ENCODE assay signal across 14 cellular contexts in the genomic region with DNA sequence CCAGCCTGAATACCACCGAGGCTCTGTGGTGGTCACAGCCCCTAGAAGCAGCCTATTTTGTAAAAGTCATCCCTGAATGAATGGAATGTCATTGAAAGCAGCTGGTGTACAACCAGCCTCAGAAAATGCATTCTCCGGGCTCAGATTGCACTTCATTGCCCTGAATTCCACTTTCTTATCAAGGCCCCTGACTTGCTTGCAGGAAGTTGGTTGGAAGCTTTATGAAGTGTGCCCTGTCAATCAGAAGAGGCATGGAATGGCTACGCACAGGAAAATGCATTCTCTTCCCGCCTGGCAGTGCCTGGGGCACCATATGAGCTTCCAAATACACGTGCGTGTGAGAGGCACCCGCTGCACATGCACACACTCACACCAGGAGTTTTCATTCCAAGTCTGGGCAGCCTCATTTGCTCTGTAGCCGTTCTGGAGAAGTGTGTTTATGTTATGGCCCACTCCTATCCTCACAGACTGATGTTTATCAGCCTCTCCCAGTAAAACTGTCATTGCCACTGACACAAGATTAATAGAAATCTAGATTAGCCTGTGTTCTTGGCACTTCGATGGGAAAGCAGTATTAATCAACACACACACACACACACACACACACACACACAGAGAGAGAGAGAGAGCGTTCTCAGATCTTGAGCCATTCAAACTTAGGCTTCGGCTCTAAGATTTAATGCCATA.
DNase-seq lines count a peak whose midpoint lies in the region; ATAC-seq and TF ChIP-seq lines count a peak whose summit lies in the region.
"Had no signal": no experiment of that assay in that cellular context is flagged by ENCODE, and none has a peak within 500 bp of the region (broad histone marks: within the 10 kb centered on the region; RNA-seq: fewer than 3 reads in every experiment).

No MANE protein-coding gene starts in this region.

- H3K4me3 Mint-ChIP-seq in GM23338 (no peak overlapping the region), progenitor cell of endocrine pancreas (ENCODE audit: low read depth) (no peak overlapping the region)
- H3K4me3 Mint-ChIP-seq: activated naive CD8-positive, alpha-beta T cell had no signal

- intact Hi-C loops in left ventricle myocardium inferior (cut with micrococcal nuclease) (no loop called here), OCI-LY7 (cut with micrococcal nuclease; ENCODE audit: unreplicated experiment) (no loop called here)

- 0 out of 2 replicates have a peak, but pooled peaks cover 2% of the 10 kb centered on the region for H3K79me2 ChIP-seq in GM23338 (replicated peaks; ENCODE audit: insufficient read depth)
- no peaks in the 10 kb centered on the region for H3K79me2 ChIP-seq in OCI-LY7 (ENCODE audit: insufficient read depth, low read depth, low read length)

- H3K9me3 Mint-ChIP-seq in GM23338: no peaks in the 10 kb centered on the region
- no peaks in the 10 kb centered on the region for H3K9me3 Mint-ChIP-seq in progenitor cell of endocrine pancreas (ENCODE audit: low read depth)

- H3K27ac ChIP-seq in GM23338 (ENCODE audit: low read depth) (no peak overlapping the region), angular gyrus (ENCODE audit: low read depth, low read length) (peak overlapping the region; percentile 8), left ventricle myocardium inferior (replicated peaks) (peak overlapping the region; percentile 61), OCI-LY7 (ENCODE audit: low read depth, low read length, poor library complexity, severe bottlenecking) (no peak overlapping the region)
- H3K27ac ChIP-seq: C4-2B, epithelial cell of prostate had no signal

- H4K20me1 ChIP-seq in GM23338 (replicated peaks; ENCODE audit: insufficient read depth): peaks cover 7% of the 10 kb centered on the region; the same call in 1 of the 2 replicates
- no peaks in the 10 kb centered on the region for H4K20me1 ChIP-seq in OCI-LY7 (ENCODE audit: insufficient read depth, low read length)

- peaks cover 13% of the 10 kb centered on the region for H3K36me3 ChIP-seq in GM23338 (ENCODE audit: insufficient read depth)
- peaks cover 35% of the 10 kb centered on the region for H3K36me3 ChIP-seq in left ventricle myocardium inferior
- H3K36me3 ChIP-seq in OCI-LY7 (ENCODE audit: insufficient read depth, low read length): no peaks in the 10 kb centered on the region

- H3F3A ChIP-seq in GM23338 (replicated peaks; ENCODE audit: low read depth): no peaks in the 10 kb centered on the region

- no peak overlapping the region for H3K4me3 ChIP-seq in GM23338
- no peak overlapping the region for H3K4me3 ChIP-seq in left ventricle myocardium inferior
- H3K4me3 ChIP-seq in OCI-LY7 (ENCODE audit: low read depth, low read length, poor library complexity, severe bottlenecking): no peak overlapping the region
- H3K4me3 ChIP-seq: HAP-1 had no signal

- H3K27me3 ChIP-seq in GM23338 (ENCODE audit: insufficient read depth) (no peaks in the 10 kb centered on the region), left ventricle myocardium inferior (ENCODE audit: low read depth) (no peaks in the 10 kb centered on the region)

- H3K4me1 Mint-ChIP-seq in GM23338: peaks cover 13% of the 10 kb centered on the region; the same call in 2 of the 3 replicates
- H3K4me1 Mint-ChIP-seq in progenitor cell of endocrine pancreas (ENCODE audit: low read depth): peaks cover 13% of the 10 kb centered on the region

- peak; percentile 43; the same call in 2 of the 3 replicates for ATAC-seq in GM23338
- ATAC-seq: left colon had no signal

- H3K36me3 Mint-ChIP-seq in GM23338 (ENCODE audit: low read depth): peaks cover 9% of the 10 kb centered on the region
- H3K36me3 Mint-ChIP-seq in progenitor cell of endocrine pancreas (ENCODE audit: insufficient read depth): peaks cover 13% of the 10 kb centered on the region
- H3K36me3 Mint-ChIP-seq: activated naive CD8-positive, alpha-beta T cell had no signal

- POLR2A ChIA-PET in OCI-LY7 (lab: Charles Lee): interaction anchor here (0.7 to 0.8 kb wide), 2 partner anchors 50 to 151 kb away, joined by 3 to 4 read pairs; no protein-coding TSS in a partner anchor

- H2AFZ ChIP-seq in GM23338 (no peak overlapping the region), OCI-LY7 (ENCODE audit: low read length) (no peak overlapping the region)

- no TSS peak for BruUV-seq in OCI-LY7 (replicated peaks; lab: Mats Ljungman, UMichigan)

- no peaks in the 10 kb centered on the region for H3K27me3 Mint-ChIP-seq in GM23338 (ENCODE audit: insufficient read depth, low read depth, poor library complexity)
- H3K27me3 Mint-ChIP-seq in progenitor cell of endocrine pancreas: no peaks in the 10 kb centered on the region

- H3K4me2 ChIP-seq in GM23338 (no peak overlapping the region), OCI-LY7 (ENCODE audit: low read length) (no peak overlapping the region)

- DNase-seq in GM23338 (ENCODE audit: low spot score): no peak
- DNase-seq in left ventricle myocardium inferior: no peak
- DNase-seq in progenitor cell of endocrine pancreas (ENCODE audit: low spot score, unreplicated experiment): no peak
- no peak for DNase-seq in activated CD4-positive, alpha-beta T cell treated with anti-CD3 and anti-CD28 coated beads, Interleukin-2, amount 50 U/mL, for 4 hours
- DNase-seq in OCI-LY7 (ENCODE audit: low spot score): no peak
- DNase-seq in COR-L47 (lab: John Stamatoyannopoulos, UW): no peak
- no peak for DNase-seq in putamen (ENCODE audit: low spot score)
- DNase-seq: left colon, NCI-H510A treated with DMSO at 0.1 percent for 48 hours had no signal

- no peak for TF ChIP-seq CTCF in GM23338 (conservative IDR thresholded peaks at IDR 0.05; ENCODE audit: low read depth in 2 of 2)
- no peak for TF ChIP-seq CTCF in left ventricle myocardium inferior (IDR thresholded peaks at IDR 0.05; ENCODE audit: borderline replicate concordance)
- no peak for TF ChIP-seq CTCF in progenitor cell of endocrine pancreas (IDR thresholded peaks at IDR 0.05; ENCODE audit: unreplicated experiment)
- TF ChIP-seq CTCF in OCI-LY7 (conservative IDR thresholded peaks at IDR 0.05; ENCODE audit: low read length): no peak

- H3K9me2 ChIP-seq in GM23338 (ENCODE audit: insufficient read depth) (no peaks in the 10 kb centered on the region), OCI-LY7 (ENCODE audit: insufficient read depth, low read length) (no peaks in the 10 kb centered on the region)

- no peaks in the 10 kb centered on the region for H3K4me1 ChIP-seq in GM23338 (ENCODE audit: insufficient read depth)
- H3K4me1 ChIP-seq in left ventricle myocardium inferior: peaks cover 85% of the 10 kb centered on the region
- H3K4me1 ChIP-seq in OCI-LY7 (ENCODE audit: insufficient read depth, low read length, poor library complexity, severe bottlenecking): no peaks in the 10 kb centered on the region
- H3K4me1 ChIP-seq: HAP-1 had no signal

- H3K27ac Mint-ChIP-seq in GM23338 (peak overlapping the region; percentile 81), progenitor cell of endocrine pancreas (peak overlapping the region; percentile 79)
- H3K27ac Mint-ChIP-seq: activated naive CD8-positive, alpha-beta T cell had no signal

- CTCF ChIA-PET in OCI-LY7 (lab: Charles Lee; ENCODE audit: unreplicated experiment): no interaction called here

- H3K9me3 ChIP-seq in left ventricle myocardium inferior (replicated peaks): no peaks in the 10 kb centered on the region
- H3K9me3 ChIP-seq in OCI-LY7 (ENCODE audit: low read length): no peaks in the 10 kb centered on the region
- H3K9me3 ChIP-seq: HAP-1 had no signal

TF ChIP-seq in GM23338, 12 proteins besides CTCF, POLR2A, EP300 and RAD21 (continues in another document):
- TF ChIP-seq ZNF114 (CRISPR knock-in tag; IDR thresholded peaks at IDR 0.05): no peak
- TF ChIP-seq POLR2AphosphoS5 (IDR thresholded peaks at IDR 0.05; ENCODE audit: low read depth): no peak
- TF ChIP-seq EZH2 (IDR thresholded peaks at IDR 0.05; ENCODE audit: low read depth, unreplicated experiment): no peak
- TF ChIP-seq ZNF331 (CRISPR knock-in tag; IDR thresholded peaks at IDR 0.05; ENCODE audit: low read depth): no peak
- TF ChIP-seq STAT1 (IDR thresholded peaks at IDR 0.05; ENCODE audit: unreplicated experiment): no peak
- TF ChIP-seq CREB1 (CRISPR knock-in tag; IDR thresholded peaks at IDR 0.05; ENCODE audit: low read depth): no peak
- no peak for TF ChIP-seq NANOG (IDR thresholded peaks at IDR 0.05; ENCODE audit: borderline replicate concordance)
- TF ChIP-seq, protein P1, sequence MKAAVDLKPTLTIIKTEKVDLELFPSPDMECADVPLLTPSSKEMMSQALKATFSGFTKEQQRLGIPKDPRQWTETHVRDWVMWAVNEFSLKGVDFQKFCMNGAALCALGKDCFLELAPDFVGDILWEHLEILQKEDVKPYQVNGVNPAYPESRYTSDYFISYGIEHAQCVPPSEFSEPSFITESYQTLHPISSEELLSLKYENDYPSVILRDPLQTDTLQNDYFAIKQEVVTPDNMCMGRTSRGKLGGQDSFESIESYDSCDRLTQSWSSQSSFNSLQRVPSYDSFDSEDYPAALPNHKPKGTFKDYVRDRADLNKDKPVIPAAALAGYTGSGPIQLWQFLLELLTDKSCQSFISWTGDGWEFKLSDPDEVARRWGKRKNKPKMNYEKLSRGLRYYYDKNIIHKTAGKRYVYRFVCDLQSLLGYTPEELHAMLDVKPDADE (IDR thresholded peaks at IDR 0.05): no peak

Comparison
In these comparisons a context has a peak if more than half of its experiments do, and no peak if none do; other contexts are left out.
1. H3K27ac ChIP-seq: peak in angular gyrus (single experiment) and left ventricle myocardium inferior (single experiment); none in GM23338 (single experiment) and OCI-LY7 (single experiment).